13 cellular contexts compared by ENCODE assay signal in genomic region chr2:24855022-24855622, GRCh38.
DNase-seq lines count a peak whose midpoint lies in the region; ATAC-seq, FAIRE-seq and TF ChIP-seq lines count a peak whose summit lies in the region.
"Had no signal": no experiment of that assay in that cellular context is flagged by ENCODE, and none has a peak within 500 bp of the region (broad histone marks: within the 10 kb centered on the region; RNA-seq: fewer than 3 reads in every experiment).

No MANE protein-coding gene starts in this region.

- no TSS peak for BruUV-seq in IMR-90 (replicated peaks; lab: Mats Ljungman, UMichigan)

- H3K4me3 ChIP-seq in IMR-90 (ENCODE audit: insufficient read depth, low read depth, low read length) = no peak overlapping the region
- no peak overlapping the region for H3K4me3 ChIP-seq in esophagus muscularis mucosa
- H3K4me3 ChIP-seq in mesodermal cell (ENCODE audit: extremely low read depth, insufficient read depth, low read length, poor library complexity, severe bottlenecking) = no peak overlapping the region
- no peak overlapping the region for H3K4me3 ChIP-seq in subcutaneous abdominal adipose tissue (ENCODE audit: low read depth in 1 of 5, low read length in 5 of 5)

- no peak overlapping the region for H4K8ac ChIP-seq in IMR-90 (ENCODE audit: low read depth in 2 of 2, low read length in 2 of 2)

- TF ChIP-seq CTCF in IMR-90 (conservative IDR thresholded peaks at IDR 0.05; ENCODE audit: low read depth, low read length) (no peak), esophagus muscularis mucosa (IDR thresholded peaks at IDR 0.05) (no peak)

- H3K9me3 ChIP-seq in IMR-90 (ENCODE audit: control insufficient read depth, insufficient read depth, low read length) = no peaks in the 10 kb centered on the region
- H3K9me3 ChIP-seq in esophagus muscularis mucosa = no peaks in the 10 kb centered on the region
- H3K9me3 ChIP-seq in mesodermal cell (ENCODE audit: control insufficient read depth, low read length) = no peaks in the 10 kb centered on the region
- H3K9me3 ChIP-seq in subcutaneous abdominal adipose tissue (ENCODE audit: control insufficient read depth in 5 of 5, low read length in 5 of 5) = no peaks in the 10 kb centered on the region

- TF ChIP-seq POLR2A in IMR-90 (IDR thresholded peaks at IDR 0.05; ENCODE audit: low read depth, low read length) = no peak
- no peak for TF ChIP-seq POLR2A in esophagus muscularis mucosa (IDR thresholded peaks at IDR 0.05; ENCODE audit: low read depth)

- CTCF ChIA-PET in IMR-90 (lab: Yijun Ruan, JAX) = interaction anchor here (0.5 kb wide), 1 partner anchor 752 kb away, joined by 5 read pairs; no protein-coding TSS in a partner anchor

- H3K27me3 ChIP-seq in IMR-90 (ENCODE audit: control insufficient read depth, insufficient read depth, low read length) (no peaks in the 10 kb centered on the region), esophagus muscularis mucosa (no peaks in the 10 kb centered on the region), subcutaneous abdominal adipose tissue (ENCODE audit: control insufficient read depth in 5 of 5, insufficient read depth in 4 of 5, low read length in 5 of 5) (no peaks in the 10 kb centered on the region)

- POLR2A ChIA-PET in IMR-90 (lab: Charles Lee; ENCODE audit: unreplicated experiment) = no interaction called here

- no peak for TF ChIP-seq RAD21 in IMR-90 (IDR thresholded peaks at IDR 0.05; ENCODE audit: low read length)

- H2BK20ac ChIP-seq in IMR-90 (ENCODE audit: low read depth, low read length) = no peak overlapping the region

- no peak overlapping the region for H2BK5ac ChIP-seq in IMR-90 (ENCODE audit: low read depth, low read length, poor library complexity, severe bottlenecking)

- H3K56ac ChIP-seq in IMR-90 (ENCODE audit: extremely low read depth, insufficient read depth, low read length) = no peak overlapping the region

- no peak overlapping the region for H3K9ac ChIP-seq in IMR-90 (ENCODE audit: low read depth, low read length)
- no peak overlapping the region for H3K9ac ChIP-seq in subcutaneous abdominal adipose tissue (ENCODE audit: low read length in 5 of 5)

- H2BK15ac ChIP-seq in IMR-90 (ENCODE audit: low read depth, low read length) = no peak overlapping the region

- H2BK120ac ChIP-seq in IMR-90 (ENCODE audit: low read depth, low read length) = no peak overlapping the region

- peaks cover 2 to 20% of the 10 kb centered on the region in 2 experiments; a peak in 2 of 4 replicates for H3K79me1 ChIP-seq in IMR-90 (ENCODE audit: low read depth in 1 of 2, low read length in 2 of 2)

- H3K4ac ChIP-seq in IMR-90 (ENCODE audit: low read depth, low read length) = no peak overlapping the region

- no peaks in the 10 kb centered on the region for H4K20me1 ChIP-seq in IMR-90 (ENCODE audit: insufficient read depth, low read length)

- peak overlapping the region; percentile 11 for H2AK9ac ChIP-seq in IMR-90 (replicated peaks; ENCODE audit: low read depth, low read length, poor library complexity)

- in situ Hi-C loops in IMR-90 (cut with MboI; ENCODE audit: low sequenced_read_pairs) = no loop called here

- no peak overlapping the region for H2AK5ac ChIP-seq in IMR-90 (ENCODE audit: low read depth, low read length)

- H3K18ac ChIP-seq in IMR-90 (ENCODE audit: low read depth, low read length) = 0 out of 2 replicates have a peak overlapping the region, but pooled peaks have one; percentile 8

- H3K36me3 ChIP-seq in IMR-90 (ENCODE audit: control insufficient read depth, insufficient read depth, low read length) (no peaks in the 10 kb centered on the region; the same call in 1 of the 2 replicates), esophagus muscularis mucosa (no peaks in the 10 kb centered on the region), mesodermal cell (ENCODE audit: control insufficient read depth, insufficient read depth, low read length) (peaks cover 7% of the 10 kb centered on the region), subcutaneous abdominal adipose tissue (ENCODE audit: control insufficient read depth in 5 of 5, insufficient read depth in 5 of 5, low read length in 5 of 5) (no peaks in the 10 kb centered on the region)

- H2AFZ ChIP-seq in IMR-90 (replicated peaks; ENCODE audit: low read length, poor library complexity) = no peak overlapping the region

- H3K4me1 ChIP-seq in IMR-90 (ENCODE audit: control insufficient read depth, insufficient read depth, low read length) = peaks cover 28% of the 10 kb centered on the region
- H3K4me1 ChIP-seq in esophagus muscularis mucosa = peaks cover 0 to 31% (median 16%) of the 10 kb centered on the region in 4 donors
- peaks cover 24% of the 10 kb centered on the region for H3K4me1 ChIP-seq in mesodermal cell (ENCODE audit: control insufficient read depth, insufficient read depth, low read length, poor library complexity, severe bottlenecking)
- peaks cover 4 to 33% (median 25%) of the 10 kb centered on the region in 5 donors for H3K4me1 ChIP-seq in subcutaneous abdominal adipose tissue (ENCODE audit: control insufficient read depth in 5 of 5, insufficient read depth in 5 of 5, low read length in 5 of 5)

- ATAC-seq in IMR-90 (ENCODE audit: low read depth) = peak; percentile 4; the same call in 1 of the 2 replicates
- ATAC-seq: Panc1 had no signal

- no CpG with 5 or more reads among the region's 8 CpGs for WGBS in IMR-90 (ENCODE audit: extremely low coverage in 2 of 2, insufficient read length in 1 of 2), 2 experiments
- 84% methylated on average over 8 of the region's 8 CpGs for WGBS in esophagus muscularis mucosa
- 86% methylated on average over 3 of the region's 8 CpGs; no CpG with 5 or more reads in 1 of the 2 experiments for WGBS in mesodermal cell (ENCODE audit: insufficient coverage in 2 of 2), 2 experiments

- H3K27ac ChIP-seq in IMR-90 (ENCODE audit: insufficient read depth, low read length) (no peak overlapping the region), esophagus muscularis mucosa (replicated peaks in 1 of 4) (peak overlapping the region; percentile 56 to 69 (median 66)), mesodermal cell (ENCODE audit: low read depth, low read length, severe bottlenecking) (peak overlapping the region; percentile 67), subcutaneous abdominal adipose tissue (ENCODE audit: low read depth, low read length) (peak overlapping the region; percentile 13)

- H4K5ac ChIP-seq in IMR-90 (ENCODE audit: low read depth, low read length) = no peak overlapping the region

- H3K14ac ChIP-seq in IMR-90 (replicated peaks; ENCODE audit: low read depth, low read length) = no peak overlapping the region

- no peak overlapping the region for H3K4me2 ChIP-seq in IMR-90 (ENCODE audit: low read depth, low read length)

- peaks cover 23% of the 10 kb centered on the region for H3K9me1 ChIP-seq in IMR-90 (ENCODE audit: insufficient read depth, low read length)

- no peak for TF ChIP-seq EP300 in esophagus muscularis mucosa (IDR thresholded peaks at IDR 0.05)

- dilution Hi-C loops in IMR-90 (cut with HindIII; ENCODE audit: low sequenced_read_pairs, unreplicated experiment) = no loop called here

- no peak for FAIRE-seq in RCC 7860 (lab: Jason Lieb, UNC)
- FAIRE-seq: small intestine had no signal

- no peak overlapping the region for H4K91ac ChIP-seq in IMR-90 (ENCODE audit: insufficient read depth, low read depth, low read length)

- intact Hi-C loops in IMR-90 (cut with micrococcal nuclease) = no loop called here
- intact Hi-C loops in esophagus muscularis mucosa (cut with DNase I) = no loop called here

- H3K23ac ChIP-seq in IMR-90 (ENCODE audit: low read depth, low read length) = no peak overlapping the region

- DNase-seq in IMR-90 (no peak), esophagus muscularis mucosa (ENCODE audit: extremely low spot score) (no peak), DMS79 treated with DMSO at 0.1 percent for 48 hours (lab: John Stamatoyannopoulos, UW) (no peak), RCC 7860 (ENCODE audit: low spot score) (no peak), AG08395 (ENCODE audit: low spot score) (no peak), NCI-H1092 treated with DMSO at 0.1 percent for 48 hours (lab: John Stamatoyannopoulos, UW) (no peak)
- DNase-seq: activated CD4-positive, alpha-beta T cell treated with anti-CD3 and anti-CD28 coated beads for 48 hours; NCI-H1105 treated with DMSO at 0.1 percent for 48 hours; NCI-H524; small intestine had no signal

TF ChIP-seq in IMR-90, 13 proteins besides CTCF, POLR2A, EP300 and RAD21:
- TF ChIP-seq MXI1 (IDR thresholded peaks at IDR 0.05; ENCODE audit: borderline replicate concordance, low read depth, low read length) (no peak), NFE2L2 (IDR thresholded peaks at IDR 0.05; ENCODE audit: low read depth, low read length) (no peak), USF2 (IDR thresholded peaks at IDR 0.05; ENCODE audit: low read depth, low read length) (no peak), BHLHE40 (IDR thresholded peaks at IDR 0.05; ENCODE audit: low read depth, low read length) (no peak), RCOR1 (IDR thresholded peaks at IDR 0.05; ENCODE audit: insufficient replicate concordance, low read length) (no peak), MAFK (IDR thresholded peaks at IDR 0.05; ENCODE audit: low read depth, low read length) (no peak), MAZ (IDR thresholded peaks at IDR 0.05; ENCODE audit: borderline replicate concordance, low read depth, low read length) (no peak), CEBPB (IDR thresholded peaks at IDR 0.05; ENCODE audit: low read depth, low read length) (no peak)
